In the genomic region with DNA sequence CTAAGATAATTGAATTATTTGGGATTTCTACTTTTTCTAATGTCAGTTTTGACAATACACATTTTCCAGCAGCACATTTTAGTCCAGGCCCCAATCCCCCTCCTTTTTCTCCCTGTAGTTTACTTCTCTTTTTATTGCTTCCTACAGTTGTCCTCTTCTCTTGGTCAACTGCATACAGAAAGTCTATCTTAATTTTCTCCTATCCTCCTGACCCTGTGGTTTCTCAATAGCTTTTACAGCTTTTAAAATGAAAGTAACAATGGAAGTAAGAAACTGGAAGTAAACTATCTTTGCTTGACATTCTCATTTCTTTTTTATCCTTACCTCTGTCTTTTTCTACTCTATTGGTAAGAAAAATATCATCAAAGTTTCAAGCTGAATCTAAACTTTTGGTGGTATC, we compare ENCODE assay signal across 21 cellular contexts.
"Had no signal": no experiment of that assay in that cellular context is flagged by ENCODE, and none has a peak within 500 bp of the region (broad histone marks: within the 10 kb centered on the region; RNA-seq: fewer than 3 reads in every experiment).

No MANE protein-coding gene starts in this region.

- ATAC-seq: activated CD8-positive, alpha-beta memory T cell treated with anti-CD3 and anti-CD28 coated beads, Interleukin-2, amount 10 ng/mL, durations not matched to agents 7 days and 5 days; effector memory CD8-positive, alpha-beta T cell; natural killer cell; stimulated activated effector memory CD8-positive, alpha-beta T cell treated with anti-CD3 and anti-CD28 coated beads, Interleukin-12 subunit alpha, Interleukin-12 subunit beta, amount 100 ng/mL, for 72 hours had no signal

- DNase-seq: activated CD4-positive, alpha-beta memory T cell treated with anti-CD3 and anti-CD28 coated beads for 36 hours; activated CD4-positive, alpha-beta T cell treated with anti-CD3 and anti-CD28 coated beads for 1 hour; activated CD8-positive, alpha-beta memory T cell treated with anti-CD3 and anti-CD28 coated beads, Interleukin-2, amount 10 ng/mL, durations not matched to agents 7 days and 5 days; activated naive CD4-positive, alpha-beta T cell treated with anti-CD3 and anti-CD28 coated beads, Interleukin-2, amount 10 ng/mL, durations not matched to agents 7 days and 5 days; activated T-cell treated with anti-CD3 and anti-CD28 coated beads, Interleukin-2, amount 50 U/mL, for 1 hour; cerebellar nuclear complex; dermis blood vessel endothelial cell; effector memory CD8-positive, alpha-beta T cell; foreskin melanocyte; head of caudate nucleus; immature natural killer cell; mesendoderm; natural killer cell; posterior cingulate gyrus; retina; thyroid gland had no signal

- H3K36me3 Mint-ChIP-seq: activated CD4-positive, alpha-beta memory T cell treated with anti-CD3 and anti-CD28 coated beads for 36 hours; activated CD8-positive, alpha-beta memory T cell treated with anti-CD3 and anti-CD28 coated beads, Interleukin-2, amount 10 ng/mL, durations not matched to agents 7 days and 5 days; activated naive CD4-positive, alpha-beta T cell treated with anti-CD3 and anti-CD28 coated beads, Interleukin-2, amount 10 ng/mL, durations not matched to agents 7 days and 5 days; immature natural killer cell; natural killer cell; stimulated activated effector memory CD8-positive, alpha-beta T cell treated with anti-CD3 and anti-CD28 coated beads, Interleukin-12 subunit alpha, Interleukin-12 subunit beta, amount 100 ng/mL, for 72 hours had no signal

- H3K27ac Mint-ChIP-seq: activated CD4-positive, alpha-beta memory T cell treated with anti-CD3 and anti-CD28 coated beads for 36 hours; activated CD8-positive, alpha-beta memory T cell treated with anti-CD3 and anti-CD28 coated beads, Interleukin-2, amount 10 ng/mL, durations not matched to agents 7 days and 5 days; activated naive CD4-positive, alpha-beta T cell treated with anti-CD3 and anti-CD28 coated beads, Interleukin-2, amount 10 ng/mL, durations not matched to agents 7 days and 5 days; activated T-helper 2 cell treated with anti-CD3 and anti-CD28 coated beads, Interferon-gamma antibody, Interleukin-2, Interleukin-4, amounts not matched to agents 10 μg/mL and 5 μg/mL and 100 μg/mL, durations not matched to agents 14 hours and 24 hours and 36 hours; effector memory CD8-positive, alpha-beta T cell; immature natural killer cell; natural killer cell; stimulated activated effector memory CD8-positive, alpha-beta T cell treated with anti-CD3 and anti-CD28 coated beads, Interleukin-12 subunit alpha, Interleukin-12 subunit beta, amount 100 ng/mL, for 72 hours had no signal

- H3K4me1 Mint-ChIP-seq: activated CD8-positive, alpha-beta memory T cell treated with anti-CD3 and anti-CD28 coated beads, Interleukin-2, amount 10 ng/mL, durations not matched to agents 7 days and 5 days; activated naive CD4-positive, alpha-beta T cell treated with anti-CD3 and anti-CD28 coated beads, Interleukin-2, amount 10 ng/mL, durations not matched to agents 7 days and 5 days; stimulated activated effector memory CD8-positive, alpha-beta T cell treated with anti-CD3 and anti-CD28 coated beads, Interleukin-12 subunit alpha, Interleukin-12 subunit beta, amount 100 ng/mL, for 72 hours had no signal

- H3K4me3 ChIP-seq: ascending aorta, breast epithelium, thyroid gland had no signal

- H3K4me3 Mint-ChIP-seq: activated CD4-positive, alpha-beta memory T cell treated with anti-CD3 and anti-CD28 coated beads for 36 hours; activated CD8-positive, alpha-beta memory T cell treated with anti-CD3 and anti-CD28 coated beads, Interleukin-2, amount 10 ng/mL, durations not matched to agents 7 days and 5 days; activated naive CD4-positive, alpha-beta T cell treated with anti-CD3 and anti-CD28 coated beads, Interleukin-2, amount 10 ng/mL, durations not matched to agents 7 days and 5 days; effector memory CD8-positive, alpha-beta T cell; immature natural killer cell; natural killer cell; stimulated activated effector memory CD8-positive, alpha-beta T cell treated with anti-CD3 and anti-CD28 coated beads, Interleukin-12 subunit alpha, Interleukin-12 subunit beta, amount 100 ng/mL, for 72 hours had no signal

- H3K36me3 ChIP-seq: ascending aorta, breast epithelium, thyroid gland had no signal

- FAIRE-seq: urothelium cell line had no signal

- H3K27me3 Mint-ChIP-seq: activated naive CD4-positive, alpha-beta T cell treated with anti-CD3 and anti-CD28 coated beads, Interleukin-2, amount 10 ng/mL, durations not matched to agents 7 days and 5 days had no signal

- H3K4me1 ChIP-seq: ascending aorta, breast epithelium, thyroid gland had no signal

- H3K9me3 Mint-ChIP-seq: activated naive CD4-positive, alpha-beta T cell treated with anti-CD3 and anti-CD28 coated beads, Interleukin-2, amount 10 ng/mL, durations not matched to agents 7 days and 5 days; effector memory CD8-positive, alpha-beta T cell; natural killer cell; stimulated activated effector memory CD8-positive, alpha-beta T cell treated with anti-CD3 and anti-CD28 coated beads, Interleukin-12 subunit alpha, Interleukin-12 subunit beta, amount 100 ng/mL, for 72 hours had no signal

- H3K9me3 ChIP-seq: breast epithelium, thyroid gland had no signal

- H3K27me3 ChIP-seq: ascending aorta, breast epithelium, thyroid gland had no signal
